7 cellular contexts compared by ENCODE assay signal in the genomic region with DNA sequence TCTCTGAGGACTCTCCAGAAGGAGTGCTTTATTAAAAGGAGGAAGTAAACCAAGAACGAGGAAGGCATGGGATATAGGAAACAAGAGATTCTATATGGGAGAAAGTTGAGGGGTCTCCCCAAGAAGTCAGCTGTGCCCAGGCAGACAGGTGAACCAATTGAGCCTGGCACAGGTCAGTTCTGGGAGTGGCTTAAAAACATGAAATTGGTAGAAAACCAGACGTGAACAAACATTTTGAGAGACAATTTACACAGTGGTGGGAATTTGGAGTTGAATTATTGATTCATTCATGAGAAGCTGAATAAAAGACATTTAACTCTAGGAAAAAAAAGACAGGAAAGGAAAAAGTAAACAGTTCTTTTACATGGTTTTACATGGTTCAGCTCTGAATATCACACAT. TPM values are rescaled to one million over a fixed set of nuclear protein-coding genes. Genes with fewer than 3 reads are reported as not detected.
"Had no signal": no experiment of that assay in that cellular context is flagged by ENCODE, and none has a peak within 500 bp of the region (broad histone marks: within the 10 kb centered on the region; RNA-seq: fewer than 3 reads in every experiment).

No MANE protein-coding gene starts in this region.

- FAIRE-seq: H1, H54, HTR-8/SVneo had no signal

- DNase-seq: H9, HCEC 1CT, KBM-7 had no signal

- ATAC-seq: GM23338 had no signal

RNA-seq across cellular contexts. Expression of gene C1GALT1C1L, which starts 22.7 kb away (rescaled TPM):
- total RNA-seq: H1, H9 had no signal
